Comparison of ENCODE assay signal across 19 cellular contexts in the genomic region with DNA sequence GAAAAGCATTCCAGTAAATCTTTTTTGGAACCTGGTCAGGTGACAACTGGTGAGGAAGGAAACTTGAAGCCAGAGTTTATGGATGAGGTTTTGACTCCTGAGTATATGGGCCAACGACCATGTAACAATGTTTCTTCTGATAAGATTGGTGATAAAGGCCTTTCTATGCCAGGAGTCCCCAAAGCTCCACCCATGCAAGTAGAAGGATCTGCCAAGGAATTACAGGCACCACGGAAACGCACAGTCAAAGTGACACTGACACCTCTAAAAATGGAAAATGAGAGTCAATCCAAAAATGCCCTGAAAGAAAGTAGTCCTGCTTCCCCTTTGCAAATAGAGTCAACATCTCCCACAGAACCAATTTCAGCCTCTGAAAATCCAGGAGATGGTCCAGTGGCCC. TPM values are rescaled to one million over a fixed set of nuclear protein-coding genes. Genes with fewer than 3 reads are reported as not detected.
A peak's percentile ranks its signal among the peaks of the same experiment; 100 is the strongest.
DNase-seq lines count a peak whose midpoint lies in the region; ATAC-seq and TF ChIP-seq lines count a peak whose summit lies in the region.
"Had no signal": no experiment of that assay in that cellular context is flagged by ENCODE, and none has a peak within 500 bp of the region (broad histone marks: within the 10 kb centered on the region; RNA-seq: fewer than 3 reads in every experiment).

No MANE protein-coding gene starts in this region.

- no peak overlapping the region for H2AK9ac ChIP-seq in IMR-90 (replicated peaks; ENCODE audit: low read depth, low read length, poor library complexity)

- no peak overlapping the region for H3K27ac ChIP-seq in IMR-90 (ENCODE audit: insufficient read depth, low read length)
- H3K27ac ChIP-seq in OCI-LY7 (ENCODE audit: low read depth, low read length, poor library complexity, severe bottlenecking): no peak overlapping the region
- H3K27ac ChIP-seq in effector memory CD4-positive, alpha-beta T cell (ENCODE audit: insufficient read depth, low read length, poor library complexity, severe bottlenecking): no peak overlapping the region

- no peaks in the 10 kb centered on the region for H3K9me3 ChIP-seq in IMR-90 (ENCODE audit: control insufficient read depth, insufficient read depth, low read length)
- H3K9me3 ChIP-seq in OCI-LY7 (ENCODE audit: low read length): no peaks in the 10 kb centered on the region
- no peaks in the 10 kb centered on the region for H3K9me3 ChIP-seq in effector memory CD4-positive, alpha-beta T cell (ENCODE audit: control insufficient read depth, low read length)
- H3K9me3 ChIP-seq: MG63 had no signal

- H2BK120ac ChIP-seq in IMR-90 (ENCODE audit: low read depth, low read length): no peak overlapping the region

- intact Hi-C loops in IMR-90 (cut with micrococcal nuclease) (no loop called here), OCI-LY7 (cut with micrococcal nuclease; ENCODE audit: unreplicated experiment) (no loop called here)

- no peak overlapping the region for H3K4ac ChIP-seq in IMR-90 (ENCODE audit: low read depth, low read length)

- H3K14ac ChIP-seq in IMR-90 (replicated peaks; ENCODE audit: low read depth, low read length): no peak overlapping the region

- H4K91ac ChIP-seq in IMR-90 (ENCODE audit: insufficient read depth, low read depth, low read length): no peak overlapping the region

- H3K36me3 ChIP-seq in IMR-90 (ENCODE audit: control insufficient read depth, insufficient read depth, low read length): peaks cover 77% of the 10 kb centered on the region
- H3K36me3 ChIP-seq in OCI-LY7 (ENCODE audit: insufficient read depth, low read length): peaks cover 98% of the 10 kb centered on the region
- H3K36me3 ChIP-seq in effector memory CD4-positive, alpha-beta T cell (ENCODE audit: control insufficient read depth, insufficient read depth, low read length): peaks cover 96% of the 10 kb centered on the region

- no peak overlapping the region for H2AFZ ChIP-seq in IMR-90 (replicated peaks; ENCODE audit: low read length, poor library complexity)
- H2AFZ ChIP-seq in OCI-LY7 (ENCODE audit: low read length): no peak overlapping the region
- H2AFZ ChIP-seq: GM23338 had no signal

- no peak overlapping the region for H4K8ac ChIP-seq in IMR-90 (ENCODE audit: low read depth in 2 of 2, low read length in 2 of 2)

- no peak overlapping the region for H2BK15ac ChIP-seq in IMR-90 (ENCODE audit: low read depth, low read length)

- H3K56ac ChIP-seq in IMR-90 (ENCODE audit: extremely low read depth, insufficient read depth, low read length): no peak overlapping the region

- H3K23ac ChIP-seq in IMR-90 (ENCODE audit: low read depth, low read length): no peak overlapping the region

- H3K4me3 Mint-ChIP-seq in brain: no peak overlapping the region
- H3K4me3 Mint-ChIP-seq: GM23338 had no signal

- BruUV-seq in IMR-90 (replicated peaks; lab: Mats Ljungman, UMichigan) (TSS peak; percentile 37), OCI-LY7 (replicated peaks; lab: Mats Ljungman, UMichigan) (TSS peak; percentile 52)

- in situ Hi-C loops in IMR-90 (cut with MboI; ENCODE audit: low sequenced_read_pairs): no loop called here

- H3K79me1 ChIP-seq in IMR-90 (ENCODE audit: low read depth in 1 of 2, low read length in 2 of 2): peaks cover 11 to 25% of the 10 kb centered on the region in 2 experiments

- H4K20me1 ChIP-seq in IMR-90 (ENCODE audit: insufficient read depth, low read length) (no peaks in the 10 kb centered on the region), OCI-LY7 (ENCODE audit: insufficient read depth, low read length) (no peaks in the 10 kb centered on the region)

- WGBS in IMR-90 (ENCODE audit: extremely low coverage in 2 of 2, insufficient read length in 1 of 2), 2 experiments: no CpG with 5 or more reads among the region's 3 CpGs

- no peak overlapping the region for H2BK20ac ChIP-seq in IMR-90 (ENCODE audit: low read depth, low read length)

- H3K4me2 ChIP-seq in IMR-90 (ENCODE audit: low read depth, low read length) (no peak overlapping the region), OCI-LY7 (ENCODE audit: low read length) (no peak overlapping the region)
- H3K4me2 ChIP-seq: GM23338 had no signal

- no peaks in the 10 kb centered on the region for H3K9me3 Mint-ChIP-seq in activated naive CD4-positive, alpha-beta T cell treated with anti-CD3 and anti-CD28 coated beads, Interleukin-2, amount 50 U/mL, for 72 hours
- no peaks in the 10 kb centered on the region for H3K9me3 Mint-ChIP-seq in brain
- H3K9me3 Mint-ChIP-seq: GM23338 had no signal

- DNase-seq in activated naive CD4-positive, alpha-beta T cell treated with anti-CD3 and anti-CD28 coated beads, Interleukin-2, amount 50 U/mL, for 72 hours (ENCODE audit: low spot score in 2 of 2): no peak
- DNase-seq in activated naive CD4-positive, alpha-beta T cell (lab: John Stamatoyannopoulos, UW): no peak
- DNase-seq in IMR-90 (no peak), OCI-LY7 (ENCODE audit: low spot score) (no peak), foreskin fibroblast (no peak), NCI-H1436 (lab: John Stamatoyannopoulos, UW) (no peak)
- no peak for DNase-seq in effector memory CD4-positive, alpha-beta T cell
- DNase-seq: ACHN, C1 segment of cervical spinal cord, DMS79, Kasumi-1, MG63, NCI-H1048, NCI-H1436 treated with DMSO at 0.1 percent for 48 hours, NCI-H2029, NCI-H526 had no signal

- no peak overlapping the region for H3K9ac ChIP-seq in IMR-90 (ENCODE audit: low read depth, low read length)

- no peaks in the 10 kb centered on the region for H3K4me1 Mint-ChIP-seq in brain
- H3K4me1 Mint-ChIP-seq: GM23338 had no signal

- H3K4me1 ChIP-seq in IMR-90 (ENCODE audit: control insufficient read depth, insufficient read depth, low read length) (no peaks in the 10 kb centered on the region), OCI-LY7 (ENCODE audit: insufficient read depth, low read length, poor library complexity, severe bottlenecking) (no peaks in the 10 kb centered on the region)
- no peaks in the 10 kb centered on the region for H3K4me1 ChIP-seq in effector memory CD4-positive, alpha-beta T cell (ENCODE audit: control insufficient read depth, insufficient read depth, low read length, poor library complexity, severe bottlenecking)

- CTCF ChIA-PET in IMR-90 (lab: Yijun Ruan, JAX) (no interaction called here), OCI-LY7 (lab: Charles Lee; ENCODE audit: unreplicated experiment) (no interaction called here)

- H3K4me3 ChIP-seq in IMR-90 (ENCODE audit: insufficient read depth, low read depth, low read length) (no peak overlapping the region), OCI-LY7 (ENCODE audit: low read depth, low read length, poor library complexity, severe bottlenecking) (no peak overlapping the region), foreskin fibroblast (ENCODE audit: low read depth in 1 of 2, low read length in 2 of 2) (no peak overlapping the region)
- H3K4me3 ChIP-seq in effector memory CD4-positive, alpha-beta T cell (ENCODE audit: insufficient read depth, low read depth, low read length, poor library complexity, severe bottlenecking): no peak overlapping the region
- H3K4me3 ChIP-seq: GM23338, MG63 had no signal

- no peak overlapping the region for H2BK5ac ChIP-seq in IMR-90 (ENCODE audit: low read depth, low read length, poor library complexity, severe bottlenecking)

- H3K36me3 Mint-ChIP-seq in activated naive CD4-positive, alpha-beta T cell treated with anti-CD3 and anti-CD28 coated beads, Interleukin-2, amount 50 U/mL, for 72 hours: peaks cover 0 to 38% of the 10 kb centered on the region in 2 donors
- peaks cover 96% of the 10 kb centered on the region for H3K36me3 Mint-ChIP-seq in brain

- dilution Hi-C loops in IMR-90 (cut with HindIII; ENCODE audit: low sequenced_read_pairs, unreplicated experiment): no loop called here

- no peak overlapping the region for H2AK5ac ChIP-seq in IMR-90 (ENCODE audit: low read depth, low read length)

- H3K27ac Mint-ChIP-seq in activated naive CD4-positive, alpha-beta T cell treated with anti-CD3 and anti-CD28 coated beads, Interleukin-2, amount 50 U/mL, for 72 hours: peak overlapping the region; percentile 27 to 79
- peak overlapping the region in 3 of 5 experiments; percentile 35 to 83 (median 54) for H3K27ac Mint-ChIP-seq in brain
- H3K27ac Mint-ChIP-seq: GM23338 had no signal

- POLR2A ChIA-PET in IMR-90 (lab: Charles Lee; ENCODE audit: unreplicated experiment) (no interaction called here), OCI-LY7 (lab: Charles Lee) (interaction anchor here (0.8 kb wide), 1 partner anchor 31 kb away, joined by 3 read pairs; no protein-coding TSS in a partner anchor)

- no peak for ATAC-seq in activated naive CD4-positive, alpha-beta T cell treated with anti-CD3 and anti-CD28 coated beads, Interleukin-2, amount 50 U/mL, for 72 hours
- no peak for ATAC-seq in IMR-90 (ENCODE audit: low read depth)
- ATAC-seq: GM23338, HCT116 had no signal

- H3K27me3 Mint-ChIP-seq in brain: no peaks in the 10 kb centered on the region

- no peak for TF ChIP-seq RAD21 in IMR-90 (IDR thresholded peaks at IDR 0.05; ENCODE audit: low read length)

- TF ChIP-seq POLR2A in IMR-90 (IDR thresholded peaks at IDR 0.05; ENCODE audit: low read depth, low read length): no peak

- no peak overlapping the region for H4K5ac ChIP-seq in IMR-90 (ENCODE audit: low read depth, low read length)

- no peaks in the 10 kb centered on the region for H3K79me2 ChIP-seq in OCI-LY7 (ENCODE audit: insufficient read depth, low read depth, low read length)

- no peaks in the 10 kb centered on the region; the same call in 1 of the 2 replicates for H3K9me1 ChIP-seq in IMR-90 (ENCODE audit: insufficient read depth, low read length)

- no peak overlapping the region for H3K18ac ChIP-seq in IMR-90 (ENCODE audit: low read depth, low read length)

- no peaks in the 10 kb centered on the region for H3K27me3 ChIP-seq in IMR-90 (ENCODE audit: control insufficient read depth, insufficient read depth, low read length)
- H3K27me3 ChIP-seq in effector memory CD4-positive, alpha-beta T cell (replicated peaks; ENCODE audit: control insufficient read depth, insufficient read depth, low read length, poor library complexity, severe bottlenecking): no peaks in the 10 kb centered on the region
- H3K27me3 ChIP-seq: MG63 had no signal

- no peak for TF ChIP-seq CTCF in IMR-90 (conservative IDR thresholded peaks at IDR 0.05; ENCODE audit: low read depth, low read length)
- no peak for TF ChIP-seq CTCF in OCI-LY7 (conservative IDR thresholded peaks at IDR 0.05; ENCODE audit: low read length)
- TF ChIP-seq CTCF in brain (conservative IDR thresholded peaks at IDR 0.05): no peak
- TF ChIP-seq CTCF in foreskin fibroblast (IDR thresholded peaks at IDR 0.05; ENCODE audit: low read depth, low read length): no peak

- no peaks in the 10 kb centered on the region for H3K9me2 ChIP-seq in OCI-LY7 (ENCODE audit: insufficient read depth, low read length)

RNA-seq across cellular contexts. Expression of a gene that starts 24.1 kb away (rescaled TPM):
- under 1 TPM; 0.52 to 0.93 TPM for total RNA-seq in activated naive CD4-positive, alpha-beta T cell treated with anti-CD3 and anti-CD28 coated beads, Interleukin-2, amount 50 U/mL, for 72 hours
- total RNA-seq in IMR-90 (2012; rRNA removed) (not detected in 2 replicates), OCI-LY7 (2022) (0.65 and 0.82 TPM in 2 replicates)
- polyA plus RNA-seq in IMR-90 (2012; rRNA removed) (not detected in 2 replicates), brain (ENCODE audit: insufficient read depth, low read depth, low replicate concordance) (0.46 TPM)
- 0.21 TPM in 1 of 2 replicates, not detected in the other for polyA plus RNA-seq in IMR-90 (2012; cell fraction: cytosol; rRNA removed)
- 0.13 and 1.5 TPM in 2 replicates for polyA plus RNA-seq in IMR-90 (2012; cell fraction: nucleus; rRNA removed; ENCODE audit: low replicate concordance)
- total RNA-seq in OCI-LY7 (2014; rRNA removed; shearing (Covaris generic)): not detected in 2 replicates

RNA-seq across cellular contexts. Expression of a gene that starts 27.8 kb away (rescaled TPM):
- 10 to 100 TPM in 1 of 2 donors, 1 to 10 TPM in 1; 9.4 to 20.5 TPM for total RNA-seq in activated naive CD4-positive, alpha-beta T cell treated with anti-CD3 and anti-CD28 coated beads, Interleukin-2, amount 50 U/mL, for 72 hours
- 14.0 and 14.2 TPM in 2 replicates for total RNA-seq in IMR-90 (2012; rRNA removed)
- 37.1 and 41.7 TPM in 2 replicates for polyA plus RNA-seq in IMR-90 (2012; rRNA removed)
- polyA plus RNA-seq in IMR-90 (2012; cell fraction: cytosol; rRNA removed): 19.5 and 40.7 TPM in 2 replicates
- 67.7 and 134 TPM in 2 replicates for polyA plus RNA-seq in IMR-90 (2012; cell fraction: nucleus; rRNA removed; ENCODE audit: low replicate concordance)
- total RNA-seq in OCI-LY7 (2014; rRNA removed; shearing (Covaris generic)): 14.0 and 16.0 TPM in 2 replicates
- 10.7 and 11.7 TPM in 2 replicates for total RNA-seq in OCI-LY7 (2022)
- 48.7 TPM for polyA plus RNA-seq in brain (ENCODE audit: insufficient read depth, low read depth, low replicate concordance)
